ENCODE assay signal across 8 cellular contexts in the genomic region with DNA sequence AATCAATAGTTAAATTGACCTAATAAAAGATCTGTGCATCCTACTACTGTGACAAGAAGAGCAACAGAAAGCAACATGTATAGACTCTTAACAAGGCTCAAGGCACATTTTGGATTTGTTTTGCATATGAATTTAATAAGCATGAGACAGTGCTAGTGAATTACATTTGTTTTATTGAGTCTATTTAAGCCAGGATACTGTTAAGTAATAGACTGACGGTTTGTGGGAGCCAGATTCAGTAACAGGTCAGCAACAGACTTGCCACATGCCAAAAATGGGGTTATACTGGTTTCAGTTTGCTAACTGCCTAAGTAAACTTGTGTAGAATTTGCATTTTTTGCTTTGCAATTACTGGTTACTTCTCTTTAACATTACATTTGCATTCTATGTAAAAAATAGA. TPM values are rescaled to one million over a fixed set of nuclear protein-coding genes. Genes with fewer than 3 reads are reported as not detected.
DNase-seq lines count a peak whose midpoint lies in the region; ATAC-seq and TF ChIP-seq lines count a peak whose summit lies in the region.

No MANE protein-coding gene starts in this region.

- peak; percentile 50 for ATAC-seq in GM19043 (IDR thresholded peaks at IDR 0.05; ENCODE audit: low read depth, unreplicated experiment)
- peak; percentile 59 for ATAC-seq in HG03025 (IDR thresholded peaks at IDR 0.05; ENCODE audit: low FRiP score, unreplicated experiment)
- peak; percentile 54 for ATAC-seq in sciatic nerve

- no peaks in the 10 kb centered on the region for H3K9me3 ChIP-seq in endodermal cell (ENCODE audit: control insufficient read depth, low read length)

- peak overlapping the region; percentile 34 for H3K27ac Mint-ChIP-seq in activated T-helper 1 cell treated with anti-CD3 and anti-CD28 coated beads, Interleukin-12 subunit alpha, Interleukin-12 subunit beta, Interleukin-2, Interleukin-4 antibody, amounts not matched to agents 30 ng/mL and 10 ng/mL and 1 ng/mL, durations not matched to agents 14 hours and 24 hours and 36 hours
- no peak overlapping the region for H3K27ac Mint-ChIP-seq in endodermal cell

- H3K36me3 Mint-ChIP-seq in activated T-helper 1 cell treated with anti-CD3 and anti-CD28 coated beads, Interleukin-12 subunit alpha, Interleukin-12 subunit beta, Interleukin-2, Interleukin-4 antibody, amounts not matched to agents 30 ng/mL and 10 ng/mL and 1 ng/mL, durations not matched to agents 14 hours and 24 hours and 36 hours (ENCODE audit: low read depth): peaks cover 31% of the 10 kb centered on the region
- no peaks in the 10 kb centered on the region for H3K36me3 Mint-ChIP-seq in endodermal cell (ENCODE audit: low read depth)

- H3K9ac ChIP-seq in endodermal cell (ENCODE audit: extremely low read depth, low read length, poor library complexity, severe bottlenecking): no peak overlapping the region

- no peak overlapping the region for H3K4me3 ChIP-seq in endodermal cell (ENCODE audit: low read length)

- H3K27ac ChIP-seq in endodermal cell (ENCODE audit: low read depth, low read length): no peak overlapping the region

- no peaks in the 10 kb centered on the region for H3K9me3 Mint-ChIP-seq in activated T-helper 1 cell treated with anti-CD3 and anti-CD28 coated beads, Interleukin-12 subunit alpha, Interleukin-12 subunit beta, Interleukin-2, Interleukin-4 antibody, amounts not matched to agents 30 ng/mL and 10 ng/mL and 1 ng/mL, durations not matched to agents 14 hours and 24 hours and 36 hours
- H3K9me3 Mint-ChIP-seq in endodermal cell: no peaks in the 10 kb centered on the region

- no peak for TF ChIP-seq CTCF in endodermal cell (conservative IDR thresholded peaks at IDR 0.05)

- H3K4me1 ChIP-seq in endodermal cell (ENCODE audit: control insufficient read depth, insufficient read depth, low read length): no peaks in the 10 kb centered on the region

- H3K4me1 Mint-ChIP-seq in activated T-helper 1 cell treated with anti-CD3 and anti-CD28 coated beads, Interleukin-12 subunit alpha, Interleukin-12 subunit beta, Interleukin-2, Interleukin-4 antibody, amounts not matched to agents 30 ng/mL and 10 ng/mL and 1 ng/mL, durations not matched to agents 14 hours and 24 hours and 36 hours (ENCODE audit: low read depth): peaks cover 80% of the 10 kb centered on the region
- H3K4me1 Mint-ChIP-seq in endodermal cell: peaks cover 4% of the 10 kb centered on the region

- DNase-seq in activated T-helper 1 cell treated with anti-CD3 and anti-CD28 coated beads, Interleukin-12 subunit alpha, Interleukin-12 subunit beta, Interleukin-2, Interleukin-4 antibody, amounts not matched to agents 30 ng/mL and 10 ng/mL and 1 ng/mL, durations not matched to agents 14 hours and 24 hours and 36 hours (ENCODE audit: low spot score): no peak
- DNase-seq in sciatic nerve (ENCODE audit: low spot score): no peak
- DNase-seq in amniotic stem cell (lab: John Stamatoyannopoulos, UW): no peak
- DNase-seq in globus pallidus (ENCODE audit: low spot score): no peak
- DNase-seq in GM19240 (ENCODE audit: insufficient read length, low spot score): no peak
- no peak for DNase-seq in endodermal cell

- WGBS in endodermal cell (ENCODE audit: insufficient coverage in 1 of 2, insufficient read length in 1 of 2), 2 experiments: 88% methylated on average over 1 of the region's 1 CpG; no CpG with 5 or more reads in 1 of the 2 experiments

- intact Hi-C loops in activated T-helper 1 cell treated with anti-CD3 and anti-CD28 coated beads, Interleukin-12 subunit alpha, Interleukin-12 subunit beta, Interleukin-2, Interleukin-4 antibody, amounts not matched to agents 30 ng/mL and 10 ng/mL and 1 ng/mL, durations not matched to agents 14 hours and 24 hours and 36 hours (cut with micrococcal nuclease): loop anchor here (1.0 kb wide), 4 partner anchors 9 to 129 kb away; no protein-coding TSS in a partner anchor
- intact Hi-C loops in sciatic nerve (cut with DNase I): no loop called here

- H3K4me3 Mint-ChIP-seq in activated T-helper 1 cell treated with anti-CD3 and anti-CD28 coated beads, Interleukin-12 subunit alpha, Interleukin-12 subunit beta, Interleukin-2, Interleukin-4 antibody, amounts not matched to agents 30 ng/mL and 10 ng/mL and 1 ng/mL, durations not matched to agents 14 hours and 24 hours and 36 hours: peak overlapping the region; percentile 1
- H3K4me3 Mint-ChIP-seq in endodermal cell: no peak overlapping the region

- no peaks in the 10 kb centered on the region for H3K27me3 Mint-ChIP-seq in activated T-helper 1 cell treated with anti-CD3 and anti-CD28 coated beads, Interleukin-12 subunit alpha, Interleukin-12 subunit beta, Interleukin-2, Interleukin-4 antibody, amounts not matched to agents 30 ng/mL and 10 ng/mL and 1 ng/mL, durations not matched to agents 14 hours and 24 hours and 36 hours (ENCODE audit: insufficient read depth)
- peaks cover 4% of the 10 kb centered on the region for H3K27me3 Mint-ChIP-seq in endodermal cell (ENCODE audit: insufficient read depth)

- H3K27me3 ChIP-seq in endodermal cell (ENCODE audit: control insufficient read depth, insufficient read depth, low read length, poor library complexity, severe bottlenecking): no peaks in the 10 kb centered on the region

- no peaks in the 10 kb centered on the region for H3K36me3 ChIP-seq in endodermal cell (ENCODE audit: control insufficient read depth, insufficient read depth, low read length)

RNA-seq across cellular contexts. Expression of a gene that starts 54.0 kb away (rescaled TPM):
- 295 and 308 TPM in 2 replicates for total RNA-seq in activated T-helper 1 cell treated with anti-CD3 and anti-CD28 coated beads, Interleukin-12 subunit alpha, Interleukin-12 subunit beta, Interleukin-2, Interleukin-4 antibody, amounts not matched to agents 30 ng/mL and 10 ng/mL and 1 ng/mL, durations not matched to agents 14 hours and 24 hours and 36 hours
- total RNA-seq in sciatic nerve (215 TPM), endodermal cell (1 to 10 TPM; 1.3 to 4.9 TPM)
- polyA plus RNA-seq in endodermal cell (2013, experiment 1 of 2): 15.2 TPM
- polyA plus RNA-seq in endodermal cell (2013, experiment 2 of 2): 13.7 TPM

Comparison
In these comparisons a context has a peak if more than half of its experiments do, and no peak if none do; other contexts are left out.
1. RNA of a gene that starts 54.0 kb away (total RNA-seq): 295 to 308 TPM in activated T-helper 1 cell treated with anti-CD3 and anti-CD28 coated beads, Interleukin-12 subunit alpha, Interleukin-12 subunit beta, Interleukin-2, Interleukin-4 antibody, amounts not matched to agents 30 ng/mL and 10 ng/mL and 1 ng/mL, durations not matched to agents 14 hours and 24 hours and 36 hours and 215 TPM in sciatic nerve (single experiment); 1.3 to 4.9 TPM in endodermal cell; every median in the first group is over 10 times any median in the second.
2. Peak in every context shown above with its lines, with median percentiles within 50 percentile points of each other: ATAC-seq.